In the genomic region with DNA sequence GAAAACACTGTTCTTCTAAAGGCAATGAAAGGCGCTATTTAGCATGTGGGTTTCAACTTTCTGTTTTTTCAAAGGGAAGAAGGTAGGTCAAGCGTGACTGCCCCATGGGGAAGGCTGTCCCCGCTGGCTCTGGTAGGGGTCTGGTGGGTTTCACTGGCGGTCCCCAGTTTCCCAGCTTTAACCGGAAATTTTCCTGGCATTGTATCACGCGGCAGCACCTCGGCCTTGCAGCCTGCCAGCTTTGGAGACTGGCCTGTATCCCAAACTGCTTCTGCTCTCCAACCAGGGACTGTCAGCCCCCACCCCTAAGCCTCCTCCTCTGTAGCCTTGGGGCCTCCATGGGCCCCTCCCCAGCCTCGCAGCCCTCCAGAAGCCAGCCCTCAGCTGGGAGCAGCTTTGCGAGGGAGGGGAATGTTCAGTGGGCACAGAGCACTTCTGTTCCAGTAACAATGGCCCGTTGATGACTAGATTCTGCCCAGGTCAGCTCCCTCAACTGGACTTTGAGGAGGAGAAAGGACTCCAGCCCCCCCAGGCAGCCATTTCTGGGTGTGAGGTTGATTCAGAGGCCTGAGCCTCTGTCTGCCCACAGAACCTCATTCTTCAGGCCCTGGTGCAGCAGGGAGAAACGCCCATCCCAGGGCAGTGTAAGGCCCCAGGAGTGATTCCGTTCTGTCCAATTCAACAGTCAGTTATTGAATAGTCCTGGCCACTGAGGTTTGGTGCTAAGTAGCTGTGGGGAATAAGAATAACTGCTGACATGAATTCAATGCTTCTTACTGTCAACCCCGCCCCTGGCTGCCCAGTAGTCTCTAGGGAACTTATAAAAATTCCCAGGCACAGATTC, we compare ENCODE assay signal across 8 cellular contexts. TPM values are rescaled to one million over a fixed set of nuclear protein-coding genes. Genes with fewer than 3 reads are reported as not detected.
DNase-seq lines count a peak whose midpoint lies in the region; ATAC-seq and TF ChIP-seq lines count a peak whose summit lies in the region.
"Had no signal": no experiment of that assay in that cellular context is flagged by ENCODE, and none has a peak within 500 bp of the region (broad histone marks: within the 10 kb centered on the region; RNA-seq: fewer than 3 reads in every experiment).

No MANE protein-coding gene starts in this region.

- H3K36me3 ChIP-seq in SJCRH30 (no peaks in the 10 kb centered on the region), esophagus squamous epithelium (peaks cover 0 to 4% (median 0%) of the 10 kb centered on the region in 3 donors), muscle layer of duodenum (ENCODE audit: control insufficient read depth in 1 of 2, insufficient read depth in 2 of 2, low read length in 2 of 2) (no peaks in the 10 kb centered on the region), transverse colon (no peaks in the 10 kb centered on the region)

- no peaks in the 10 kb centered on the region for H3K36me3 Mint-ChIP-seq in activated T-cell treated with anti-CD3 and anti-CD28 coated beads, Interleukin-2, amount 50 U/mL, for 72 hours (ENCODE audit: insufficient read depth in 2 of 2)

- no peak for ATAC-seq in activated T-cell treated with anti-CD3 and anti-CD28 coated beads, Interleukin-2, amount 50 U/mL, for 72 hours (replicated peaks in 1 of 2)
- ATAC-seq in HG03457 (IDR thresholded peaks at IDR 0.05; ENCODE audit: unreplicated experiment) (no peak), GM19035 (IDR thresholded peaks at IDR 0.05; ENCODE audit: unreplicated experiment) (no peak)

- H3K9me3 ChIP-seq in SJCRH30 (replicated peaks) (no peaks in the 10 kb centered on the region), esophagus squamous epithelium (no peaks in the 10 kb centered on the region), muscle layer of duodenum (ENCODE audit: control insufficient read depth in 1 of 2, low read length in 2 of 2) (no peaks in the 10 kb centered on the region), transverse colon (no peaks in the 10 kb centered on the region)

- intact Hi-C loops in esophagus squamous epithelium (cut with DNase I): no loop called here
- intact Hi-C loops in transverse colon (cut with DNase I; ENCODE audit: low total_unique reads): no loop called here

- 49 to 53% methylated on average over 3 to 10 of the region's 14 CpGs for WGBS in esophagus squamous epithelium, 2 donors
- 71% methylated on average over 14 of the region's 14 CpGs; no CpG with 5 or more reads in 1 of the 2 donors for WGBS in transverse colon (ENCODE audit: low coverage in 1 of 2), 2 donors

- DNase-seq in SJCRH30 (peak; percentile 27 to 58), esophagus squamous epithelium (lab: John Stamatoyannopoulos, UW) (no peak), transverse colon (no peak)
- DNase-seq in activated T-cell treated with anti-CD3 and anti-CD28 coated beads, Interleukin-2, amount 50 U/mL, for 72 hours: no peak

- H3K27me3 ChIP-seq in SJCRH30 (no peaks in the 10 kb centered on the region), esophagus squamous epithelium (no peaks in the 10 kb centered on the region), muscle layer of duodenum (ENCODE audit: low read depth, low read length) (no peaks in the 10 kb centered on the region), transverse colon (no peaks in the 10 kb centered on the region)

- no peak for TF ChIP-seq EP300 in transverse colon (IDR thresholded peaks at IDR 0.05; ENCODE audit: low read depth)

- in situ Hi-C loops in transverse colon (cut with MboI; ENCODE audit: low pct_ligation_motif_present in 1 of 4, low pct_unique_long_range_greater_than_20kb in 1 of 4, low sequenced_read_pairs in 3 of 4): no loop called here

- TF ChIP-seq CTCF in esophagus squamous epithelium (IDR thresholded peaks at IDR 0.05): no peak
- no peak for TF ChIP-seq CTCF in transverse colon (IDR thresholded peaks at IDR 0.05)

- peaks cover 12% of the 10 kb centered on the region; the same call in 1 of the 2 replicates for H3K4me1 ChIP-seq in SJCRH30
- peaks cover 45 to 100% (median 86%) of the 10 kb centered on the region in 3 donors for H3K4me1 ChIP-seq in esophagus squamous epithelium
- peaks cover 31 to 79% of the 10 kb centered on the region in 2 donors for H3K4me1 ChIP-seq in muscle layer of duodenum (ENCODE audit: control insufficient read depth in 1 of 2, insufficient read depth in 2 of 2, low read length in 2 of 2)
- peaks cover 38 to 66% (median 45%) of the 10 kb centered on the region in 4 donors for H3K4me1 ChIP-seq in transverse colon

- no peaks in the 10 kb centered on the region for H3K9me3 Mint-ChIP-seq in activated T-cell treated with anti-CD3 and anti-CD28 coated beads, Interleukin-2, amount 50 U/mL, for 72 hours

- H3K4me3 Mint-ChIP-seq in activated T-cell treated with anti-CD3 and anti-CD28 coated beads, Interleukin-2, amount 50 U/mL, for 72 hours: no peak overlapping the region

- no peak overlapping the region for H3K4me3 ChIP-seq in SJCRH30
- H3K4me3 ChIP-seq in esophagus squamous epithelium: peak overlapping the region in 1 of 4 donors; percentile 24
- peak overlapping the region in 1 of 2 donors; percentile 6 for H3K4me3 ChIP-seq in muscle layer of duodenum (ENCODE audit: low read depth in 1 of 2, low read length in 2 of 2)
- no peak overlapping the region for H3K4me3 ChIP-seq in transverse colon
- H3K4me3 ChIP-seq: PC-9 had no signal

- H3K27ac ChIP-seq in SJCRH30 (no peak overlapping the region; the same call in 1 of the 2 replicates), esophagus squamous epithelium (peak overlapping the region in 3 of 4 donors; percentile 64 to 86 (median 86)), muscle layer of duodenum (ENCODE audit: low read length) (peak overlapping the region; percentile 67), transverse colon (peak overlapping the region; percentile 66 to 85 (median 83))
- H3K27ac ChIP-seq: PC-9 had no signal

- H3K27ac Mint-ChIP-seq in activated T-cell treated with anti-CD3 and anti-CD28 coated beads, Interleukin-2, amount 50 U/mL, for 72 hours: no peak overlapping the region

- peaks cover 21% of the 10 kb centered on the region for H3K4me1 Mint-ChIP-seq in activated T-cell treated with anti-CD3 and anti-CD28 coated beads, Interleukin-2, amount 50 U/mL, for 72 hours (ENCODE audit: low read depth)

- TF ChIP-seq POLR2A in esophagus squamous epithelium (IDR thresholded peaks at IDR 0.05): no peak
- no peak for TF ChIP-seq POLR2A in transverse colon (IDR thresholded peaks at IDR 0.05)

- H3K27me3 Mint-ChIP-seq in activated T-cell treated with anti-CD3 and anti-CD28 coated beads, Interleukin-2, amount 50 U/mL, for 72 hours (ENCODE audit: low read depth): no peaks in the 10 kb centered on the region

RNA-seq across cellular contexts. Expression of gene CHST3, which starts 17.1 kb away (rescaled TPM):
- 10.1 and 10.4 TPM in 2 replicates for total RNA-seq in SJCRH30 (2014; rRNA removed; shearing (Covaris generic))
- 10 to 100 TPM in 1 of 4 donors, 1 to 10 TPM in 3; 5.3 to 15.4 (median 9.6) TPM for total RNA-seq in esophagus squamous epithelium
- total RNA-seq in transverse colon: 10 to 100 TPM in 1 of 4 donors, 1 to 10 TPM in 3; 1.6 to 10.5 (median 3.9) TPM
- total RNA-seq in activated T-cell treated with anti-CD3 and anti-CD28 coated beads, Interleukin-2, amount 50 U/mL, for 72 hours: under 1 TPM; 0.16 to 0.38 TPM

Comparison
In these comparisons a context has a peak if more than half of its experiments do, and no peak if none do; other contexts are left out.
1. DNase-seq: peak in SJCRH30 (2 of 2); none in esophagus squamous epithelium (single experiment), transverse colon (single experiment) and activated T-cell treated with anti-CD3 and anti-CD28 coated beads, Interleukin-2, amount 50 U/mL, for 72 hours (0 of 2).